In the genomic region with DNA sequence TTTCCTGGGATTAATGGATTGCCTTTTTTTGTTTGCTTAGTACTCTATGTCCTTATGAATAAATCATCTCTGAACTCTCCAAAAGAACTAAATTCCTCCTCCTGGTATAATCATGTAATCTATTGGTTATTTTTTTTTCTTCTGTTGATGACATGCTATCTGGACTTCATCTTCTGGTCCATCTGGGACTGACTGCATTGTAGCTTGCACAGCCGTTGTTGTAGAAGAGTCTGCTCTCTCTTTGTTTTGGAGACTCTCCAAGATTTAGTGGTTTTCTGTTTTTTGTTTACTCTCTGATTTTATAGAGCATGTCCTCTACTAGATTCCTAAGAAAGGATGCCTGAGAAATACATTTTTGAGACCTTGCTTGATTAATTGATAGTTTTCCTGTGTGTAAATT, we compare ENCODE assay signal across 11 cellular contexts. TPM values are rescaled to one million over a fixed set of nuclear protein-coding genes. Genes with fewer than 3 reads are reported as not detected.
DNase-seq lines count a peak whose midpoint lies in the region; ATAC-seq, FAIRE-seq and TF ChIP-seq lines count a peak whose summit lies in the region.
"Had no signal": no experiment of that assay in that cellular context is flagged by ENCODE, and none has a peak within 500 bp of the region (broad histone marks: within the 10 kb centered on the region; RNA-seq: fewer than 3 reads in every experiment).

No MANE protein-coding gene starts in this region.

- H3K4me3 Mint-ChIP-seq in activated CD8-positive, alpha-beta memory T cell treated with anti-CD3 and anti-CD28 coated beads, Interleukin-2, amount 10 ng/mL, durations not matched to agents 7 days and 5 days = no peak overlapping the region

- CTCF ChIA-PET in A549 (lab: Yijun Ruan, JAX) (interaction anchor here (1.4 to 4.7 kb wide), 2 partner anchors 26 to 58 kb away, joined by 3 to 25 read pairs; no protein-coding TSS in a partner anchor), HEK293T (lab: Yijun Ruan, JAX) (no interaction called here)
- CTCF ChIA-PET in activated CD8-positive, alpha-beta memory T cell treated with anti-CD3 and anti-CD28 coated beads, Interleukin-2, amount 10 ng/mL, durations not matched to agents 7 days and 5 days (lab: Charles Lee) = no interaction called here

- TF ChIP-seq RAD21 in A549 (conservative IDR thresholded peaks at IDR 0.05 in 1 of 2, IDR thresholded peaks at IDR 0.05 in 1 of 2) = no peak

- no peaks in the 10 kb centered on the region for H3K27me3 Mint-ChIP-seq in activated CD8-positive, alpha-beta memory T cell treated with anti-CD3 and anti-CD28 coated beads, Interleukin-2, amount 10 ng/mL, durations not matched to agents 7 days and 5 days

- no peak overlapping the region; a peak in 1 of 6 replicates for H3K27ac ChIP-seq in A549

- peaks cover 23% of the 10 kb centered on the region for H3K36me3 Mint-ChIP-seq in activated CD8-positive, alpha-beta memory T cell treated with anti-CD3 and anti-CD28 coated beads, Interleukin-2, amount 10 ng/mL, durations not matched to agents 7 days and 5 days

- TF ChIP-seq POLR2A in A549 (IDR thresholded peaks at IDR 0.05; ENCODE audit: low read length) = no peak

- peaks cover 54% of the 10 kb centered on the region for H3K4me1 ChIP-seq in A549

- no peak overlapping the region for H3K4me3 ChIP-seq in A549

- DNase-seq in A549 (ENCODE audit: low read depth in 1 of 2, low spot score in 1 of 2) (peak; percentile 21 to 45), HEK293T (ENCODE audit: extremely low spot score) (no peak), amniotic epithelial cell (ENCODE audit: low read depth) (peak; percentile 96), kidney glomerular epithelial cell (lab: John Stamatoyannopoulos, UW) (peak; percentile 7)
- no peak for DNase-seq in stimulated activated CD4-positive, alpha-beta T cell treated with anti-CD3 and anti-CD28 coated beads, Interleukin-1b, Interleukin-23, amount 100 ng/mL, for 48 hours
- no peak for DNase-seq in activated CD8-positive, alpha-beta memory T cell treated with anti-CD3 and anti-CD28 coated beads, Interleukin-2, amount 10 ng/mL, durations not matched to agents 7 days and 5 days
- DNase-seq in activated CD8-positive, alpha-beta memory T cell treated with anti-CD3 and anti-CD28 coated beads, Interleukin-2, amount 50 U/mL, for 4 hours = no peak
- DNase-seq: stimulated activated CD4-positive, alpha-beta T cell treated with anti-CD3 and anti-CD28 coated beads, Interleukin-4, amount 100 ng/mL, for 4 hours; T-helper 1 cell had no signal

- POLR2A ChIA-PET in A549 (lab: Yijun Ruan, JAX) = interaction anchor here (2.2 kb wide), 1 partner anchor 20 kb away, joined by 7 read pairs; the partner anchor contains the start of gene IREB2
- POLR2A ChIA-PET in HEK293T (lab: Yijun Ruan, JAX) = interaction anchor here (0.7 to 1.3 kb wide), 2 partner anchors 19 to 157 kb away, joined by 3 to 4 read pairs; partner anchors contain the start of genes IREB2 and SKIC8

- FAIRE-seq in A549 (lab: Jason Lieb, UNC) = no peak

- H3K9me3 Mint-ChIP-seq in activated CD8-positive, alpha-beta memory T cell treated with anti-CD3 and anti-CD28 coated beads, Interleukin-2, amount 10 ng/mL, durations not matched to agents 7 days and 5 days (ENCODE audit: low read depth) = no peaks in the 10 kb centered on the region

- no peaks in the 10 kb centered on the region for H3K9me3 ChIP-seq in A549

- no peak overlapping the region for H3K27ac Mint-ChIP-seq in activated CD8-positive, alpha-beta memory T cell treated with anti-CD3 and anti-CD28 coated beads, Interleukin-2, amount 10 ng/mL, durations not matched to agents 7 days and 5 days

- TF ChIP-seq EP300 in A549 (IDR thresholded peaks at IDR 0.05) = no peak

- H3K4me1 Mint-ChIP-seq in activated CD8-positive, alpha-beta memory T cell treated with anti-CD3 and anti-CD28 coated beads, Interleukin-2, amount 10 ng/mL, durations not matched to agents 7 days and 5 days = peaks cover 59% of the 10 kb centered on the region

- WGBS in A549 (ENCODE audit: missing lambda C conversion rate) = 2% methylated on average over 1 of the region's 1 CpG

- TF ChIP-seq CTCF in A549 (IDR thresholded peaks at IDR 0.05) = no peak

- peak overlapping the region; percentile 48 for H3K4me2 ChIP-seq in A549

- ATAC-seq in A549 = peak in 1 of 2 experiments; percentile 79; a peak in 3 of 6 replicates
- no peak for ATAC-seq in HG02852 (IDR thresholded peaks at IDR 0.05; ENCODE audit: unreplicated experiment)
- no peak for ATAC-seq in activated CD8-positive, alpha-beta memory T cell treated with anti-CD3 and anti-CD28 coated beads, Interleukin-2, amount 10 ng/mL, durations not matched to agents 7 days and 5 days
- ATAC-seq: esophagus mucosa had no signal

TF ChIP-seq in A549, 52 proteins besides CTCF, POLR2A, EP300 and RAD21 (continues in another document):
- TF ChIP-seq, protein P1, sequence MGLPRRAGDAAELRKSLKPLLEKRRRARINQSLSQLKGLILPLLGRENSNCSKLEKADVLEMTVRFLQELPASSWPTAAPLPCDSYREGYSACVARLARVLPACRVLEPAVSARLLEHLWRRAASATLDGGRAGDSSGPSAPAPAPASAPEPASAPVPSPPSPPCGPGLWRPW (IDR thresholded peaks at IDR 0.05) = no peak
- TF ChIP-seq JUNB (IDR thresholded peaks at IDR 0.05) (no peak), HMGXB4 (CRISPR knock-in tag; IDR thresholded peaks at IDR 0.05; ENCODE audit: borderline replicate concordance) (no peak)
- TF ChIP-seq, protein P2, sequence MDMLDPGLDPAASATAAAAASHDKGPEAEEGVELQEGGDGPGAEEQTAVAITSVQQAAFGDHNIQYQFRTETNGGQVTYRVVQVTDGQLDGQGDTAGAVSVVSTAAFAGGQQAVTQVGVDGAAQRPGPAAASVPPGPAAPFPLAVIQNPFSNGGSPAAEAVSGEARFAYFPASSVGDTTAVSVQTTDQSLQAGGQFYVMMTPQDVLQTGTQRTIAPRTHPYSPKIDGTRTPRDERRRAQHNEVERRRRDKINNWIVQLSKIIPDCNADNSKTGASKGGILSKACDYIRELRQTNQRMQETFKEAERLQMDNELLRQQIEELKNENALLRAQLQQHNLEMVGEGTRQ (IDR thresholded peaks at IDR 0.05) = no peak

TF ChIP-seq in HEK293T, 16 proteins besides CTCF, POLR2A, EP300 and RAD21:
- no peak for TF ChIP-seq TARDBP (IDR thresholded peaks at IDR 0.05)
- TF ChIP-seq LEF1 (IDR thresholded peaks at IDR 0.05; ENCODE audit: borderline replicate concordance) = no peak
- no peak for TF ChIP-seq BHLHE40 (IDR thresholded peaks at IDR 0.05; ENCODE audit: borderline replicate concordance)
- TF ChIP-seq, protein P3, sequence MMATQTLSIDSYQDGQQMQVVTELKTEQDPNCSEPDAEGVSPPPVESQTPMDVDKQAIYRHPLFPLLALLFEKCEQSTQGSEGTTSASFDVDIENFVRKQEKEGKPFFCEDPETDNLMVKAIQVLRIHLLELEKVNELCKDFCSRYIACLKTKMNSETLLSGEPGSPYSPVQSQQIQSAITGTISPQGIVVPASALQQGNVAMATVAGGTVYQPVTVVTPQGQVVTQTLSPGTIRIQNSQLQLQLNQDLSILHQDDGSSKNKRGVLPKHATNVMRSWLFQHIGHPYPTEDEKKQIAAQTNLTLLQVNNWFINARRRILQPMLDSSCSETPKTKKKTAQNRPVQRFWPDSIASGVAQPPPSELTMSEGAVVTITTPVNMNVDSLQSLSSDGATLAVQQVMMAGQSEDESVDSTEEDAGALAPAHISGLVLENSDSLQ (IDR thresholded peaks at IDR 0.05) = 0 out of 2 replicates have a peak, but pooled peaks have one; percentile 1
- TF ChIP-seq CTBP1 (IDR thresholded peaks at IDR 0.05; ENCODE audit: borderline replicate concordance) = no peak
- no peak for TF ChIP-seq FOXM1 (IDR thresholded peaks at IDR 0.05; ENCODE audit: borderline replicate concordance)

RNA-seq across cellular contexts. Expression of gene IREB2, which starts 19.1 kb away (rescaled TPM):
- polyA plus RNA-seq in A549 (2011; rRNA removed) (71.0 and 78.1 TPM in 2 replicates), A549 (2017; fragmentation: RNase III; extraction: RNeasy Plus Mini Kit Qiagen cat#74134 plus additional on column Dnase treatment) (37.3 to 38.8 TPM (median 38.4 TPM) in 3 replicates)
- 13.0 and 15.2 TPM in 2 replicates for polyA plus RNA-seq in A549 (2012; cell fraction: cytosol; rRNA removed)
- polyA plus RNA-seq in A549 (2012; cell fraction: nucleus; rRNA removed) = 12.3 and 17.8 TPM in 2 replicates
- polyA minus RNA-seq in A549 (2011; rRNA and poly(A)+ RNA removed) = 56.7 and 65.1 TPM in 2 replicates
- 10 to 100 TPM; 60.0 to 72.0 TPM for total RNA-seq in activated CD8-positive, alpha-beta memory T cell treated with anti-CD3 and anti-CD28 coated beads, Interleukin-2, amount 10 ng/mL, durations not matched to agents 7 days and 5 days

RNA-seq across cellular contexts. Expression of gene HYKK, which starts 50.3 kb away (rescaled TPM):
- 12.9 and 16.7 TPM in 2 replicates for polyA plus RNA-seq in A549 (2011; rRNA removed)
- 6.5 and 7.1 TPM in 2 replicates for polyA plus RNA-seq in A549 (2012; cell fraction: cytosol; rRNA removed)
- polyA plus RNA-seq in A549 (2012; cell fraction: nucleus; rRNA removed) = 2.0 and 2.7 TPM in 2 replicates
- polyA plus RNA-seq in A549 (2017; fragmentation: RNase III; extraction: RNeasy Plus Mini Kit Qiagen cat#74134 plus additional on column Dnase treatment) = 5.5 to 6.0 TPM (median 5.7 TPM) in 3 replicates
- 10.4 and 10.9 TPM in 2 replicates for polyA minus RNA-seq in A549 (2011; rRNA and poly(A)+ RNA removed)
- 1 to 10 TPM; 1.7 to 1.9 TPM for total RNA-seq in activated CD8-positive, alpha-beta memory T cell treated with anti-CD3 and anti-CD28 coated beads, Interleukin-2, amount 10 ng/mL, durations not matched to agents 7 days and 5 days

Comparison
In these comparisons a context has a peak if more than half of its experiments do, and no peak if none do; other contexts are left out.
1. DNase-seq: peak in A549 (2 of 2), amniotic epithelial cell (single experiment) and kidney glomerular epithelial cell (single experiment); none in HEK293T (single experiment), stimulated activated CD4-positive, alpha-beta T cell treated with anti-CD3 and anti-CD28 coated beads, Interleukin-1b, Interleukin-23, amount 100 ng/mL, for 48 hours (single experiment), activated CD8-positive, alpha-beta memory T cell treated with anti-CD3 and anti-CD28 coated beads, Interleukin-2, amount 10 ng/mL, durations not matched to agents 7 days and 5 days (single experiment) and activated CD8-positive, alpha-beta memory T cell treated with anti-CD3 and anti-CD28 coated beads, Interleukin-2, amount 50 U/mL, for 4 hours (single experiment).